In genomic region chr12:1013618-1014489, GRCh38 we compare ENCODE assay signal across 1 cellular context.
TF ChIP-seq lines count a peak whose summit lies in the region.

No MANE protein-coding gene starts in this region.

TF ChIP-seq in WTC11, 78 proteins besides CTCF, POLR2A, EP300 and RAD21 (continued from another document):
- TF ChIP-seq USF1 (CRISPR knock-in tag; IDR thresholded peaks at IDR 0.05) (no peak), USF2 (CRISPR knock-in tag; IDR thresholded peaks at IDR 0.05) (no peak), FOXK1 (CRISPR knock-in tag; IDR thresholded peaks at IDR 0.05) (no peak), E2F1 (CRISPR knock-in tag; IDR thresholded peaks at IDR 0.05) (no peak), ETV6 (CRISPR knock-in tag; IDR thresholded peaks at IDR 0.05) (no peak)
TF ChIP-seq in WTC11: peak in this region for 0.
